13 cellular contexts compared by ENCODE assay signal in genomic region chr3:175146258-175146657, GRCh38.
DNase-seq lines count a peak whose midpoint lies in the region; ATAC-seq and TF ChIP-seq lines count a peak whose summit lies in the region.
"Had no signal": no experiment of that assay in that cellular context is flagged by ENCODE, and none has a peak within 500 bp of the region (broad histone marks: within the 10 kb centered on the region; RNA-seq: fewer than 3 reads in every experiment).

No MANE protein-coding gene starts in this region.

- H3K36me3 Mint-ChIP-seq in HFFc6 (ENCODE audit: low read depth) = no peaks in the 10 kb centered on the region
- peaks cover 6% of the 10 kb centered on the region for H3K36me3 Mint-ChIP-seq in mesothelial cell of epicardium

- no peak overlapping the region for H3K27ac ChIP-seq in caudate nucleus (ENCODE audit: low read depth, low read length)
- H3K27ac ChIP-seq: pancreas, upper lobe of left lung had no signal

- no peak for ATAC-seq in GM19397 (IDR thresholded peaks at IDR 0.05; ENCODE audit: unreplicated experiment)
- ATAC-seq: pancreas had no signal

- H3K4me3 ChIP-seq in AG10803 (ENCODE audit: low read length) = no peak overlapping the region
- no peak overlapping the region for H3K4me3 ChIP-seq in astrocyte of the cerebellum (ENCODE audit: low read depth, low read length)
- H3K4me3 ChIP-seq: pancreas, upper lobe of left lung had no signal

- H3K27me3 Mint-ChIP-seq in HFFc6 (ENCODE audit: insufficient read depth) (no peaks in the 10 kb centered on the region), mesothelial cell of epicardium (ENCODE audit: low read depth) (no peaks in the 10 kb centered on the region)

- DNase-seq in AG10803 (ENCODE audit: low read depth) (peak; percentile 34), HFFc6 (peak; percentile 39), astrocyte of the cerebellum (ENCODE audit: low read depth) (no peak), iris pigment epithelial cell (ENCODE audit: low read depth) (peak; percentile 45), KG1 (lab: John Stamatoyannopoulos, UW) (no peak), caudate nucleus (lab: John Stamatoyannopoulos, UW) (no peak), mesothelial cell of epicardium (ENCODE audit: low spot score in 2 of 2, unreplicated experiment in 2 of 2) (no peak)
- DNase-seq: activated effector memory CD4-positive, alpha-beta T cell treated with Interleukin-2 at 50 U/mL for 16 hours; effector CD8-positive, alpha-beta T cell; H7; pancreas; upper lobe of left lung had no signal

- no peaks in the 10 kb centered on the region for H3K9me3 Mint-ChIP-seq in HFFc6
- H3K9me3 Mint-ChIP-seq in mesothelial cell of epicardium = peaks cover 13% of the 10 kb centered on the region

- peaks cover 15% of the 10 kb centered on the region for H3K4me1 Mint-ChIP-seq in HFFc6 (ENCODE audit: low read depth)
- peaks cover 15% of the 10 kb centered on the region for H3K4me1 Mint-ChIP-seq in mesothelial cell of epicardium

- in situ Hi-C loops in astrocyte of the cerebellum (cut with HindIII; ENCODE audit: low sequenced_read_pairs) = no loop called here

- TF ChIP-seq CTCF in AG10803 (conservative IDR thresholded peaks at IDR 0.05; ENCODE audit: low read length) (peak; percentile 60), HFFc6 (IDR thresholded peaks at IDR 0.05) (peak; percentile 76), astrocyte of the cerebellum (IDR thresholded peaks at IDR 0.05; ENCODE audit: low read depth, low read length, missing control alignments) (peak; percentile 37), mesothelial cell of epicardium (IDR thresholded peaks at IDR 0.05; ENCODE audit: unreplicated experiment) (no peak)

- H3K4me3 Mint-ChIP-seq in HFFc6 (no peak overlapping the region), mesothelial cell of epicardium (no peak overlapping the region)

- H3K27ac Mint-ChIP-seq in HFFc6 (no peak overlapping the region), mesothelial cell of epicardium (no peak overlapping the region)

Comparison
In these comparisons a context has a peak if more than half of its experiments do, and no peak if none do; other contexts are left out.
1. DNase-seq: peak in AG10803 (single experiment), HFFc6 (single experiment) and iris pigment epithelial cell (single experiment); none in astrocyte of the cerebellum (single experiment), KG1 (single experiment), caudate nucleus (0 of 61) and mesothelial cell of epicardium (0 of 2).